10 cellular contexts compared by ENCODE assay signal in genomic region chr1:185017338-185017737, GRCh38. TPM values are rescaled to one million over a fixed set of nuclear protein-coding genes. Genes with fewer than 3 reads are reported as not detected.
DNase-seq lines count a peak whose midpoint lies in the region; ATAC-seq and TF ChIP-seq lines count a peak whose summit lies in the region.
"Had no signal": no experiment of that assay in that cellular context is flagged by ENCODE, and none has a peak within 500 bp of the region (broad histone marks: within the 10 kb centered on the region; RNA-seq: fewer than 3 reads in every experiment).

No MANE protein-coding gene starts in this region.

- H3K79me2 ChIP-seq in GM23248 (ENCODE audit: insufficient read depth) = no peaks in the 10 kb centered on the region
- H3K79me2 ChIP-seq in PC-3 (ENCODE audit: low read length) = no peaks in the 10 kb centered on the region

- H3K27me3 Mint-ChIP-seq in activated CD4-positive, alpha-beta memory T cell treated with anti-CD3 and anti-CD28 coated beads, Interleukin-2, amount 10 ng/mL, durations not matched to agents 7 days and 5 days = peaks cover 3% of the 10 kb centered on the region

- H3K36me3 Mint-ChIP-seq in activated CD4-positive, alpha-beta memory T cell treated with anti-CD3 and anti-CD28 coated beads, Interleukin-2, amount 10 ng/mL, durations not matched to agents 7 days and 5 days (ENCODE audit: low read depth) = no peaks in the 10 kb centered on the region

- no peaks in the 10 kb centered on the region for H4K20me1 ChIP-seq in GM23248 (ENCODE audit: insufficient read depth)
- no peaks in the 10 kb centered on the region for H4K20me1 ChIP-seq in PC-3 (ENCODE audit: low read length)

- H3K4me1 Mint-ChIP-seq in activated CD4-positive, alpha-beta memory T cell treated with anti-CD3 and anti-CD28 coated beads, Interleukin-2, amount 10 ng/mL, durations not matched to agents 7 days and 5 days = no peaks in the 10 kb centered on the region

- H3K27ac Mint-ChIP-seq in activated CD4-positive, alpha-beta memory T cell treated with anti-CD3 and anti-CD28 coated beads, Interleukin-2, amount 10 ng/mL, durations not matched to agents 7 days and 5 days = no peak overlapping the region
- H3K27ac Mint-ChIP-seq: activated T-helper 1 cell treated with anti-CD3 and anti-CD28 coated beads, Interleukin-12 subunit alpha, Interleukin-12 subunit beta, Interleukin-2, Interleukin-4 antibody, amounts not matched to agents 30 ng/mL and 10 ng/mL and 1 ng/mL, durations not matched to agents 14 hours and 24 hours and 36 hours had no signal

- no peaks in the 10 kb centered on the region for H3K27me3 ChIP-seq in GM23248 (replicated peaks; ENCODE audit: insufficient read depth)
- no peaks in the 10 kb centered on the region for H3K27me3 ChIP-seq in PC-3 (ENCODE audit: low read length)
- H3K27me3 ChIP-seq: stomach had no signal

- H3F3A ChIP-seq in GM23248 (ENCODE audit: insufficient read depth) (peaks cover 9% of the 10 kb centered on the region), PC-3 (ENCODE audit: low read length, unreplicated experiment) (no peaks in the 10 kb centered on the region)

- H3K4me3 ChIP-seq in GM23248 = no peak overlapping the region
- no peak overlapping the region for H3K4me3 ChIP-seq in PC-3 (ENCODE audit: low read length)
- no peak overlapping the region for H3K4me3 ChIP-seq in epithelial cell of esophagus (ENCODE audit: low read length)
- H3K4me3 ChIP-seq in skeletal muscle cell (ENCODE audit: low read depth, low read length) = no peak overlapping the region
- H3K4me3 ChIP-seq: stomach had no signal

- H3K4me2 ChIP-seq in GM23248 (ENCODE audit: unreplicated experiment) = peak overlapping the region; percentile 0
- peak overlapping the region; percentile 58 for H3K4me2 ChIP-seq in PC-3 (ENCODE audit: low read length)

- H3K9me3 Mint-ChIP-seq in activated CD4-positive, alpha-beta memory T cell treated with anti-CD3 and anti-CD28 coated beads, Interleukin-2, amount 10 ng/mL, durations not matched to agents 7 days and 5 days = no peaks in the 10 kb centered on the region
- H3K9me3 Mint-ChIP-seq: activated T-helper 1 cell treated with anti-CD3 and anti-CD28 coated beads, Interleukin-12 subunit alpha, Interleukin-12 subunit beta, Interleukin-2, Interleukin-4 antibody, amounts not matched to agents 30 ng/mL and 10 ng/mL and 1 ng/mL, durations not matched to agents 14 hours and 24 hours and 36 hours had no signal

- H3K9me2 ChIP-seq in GM23248 (ENCODE audit: insufficient read depth) = no peaks in the 10 kb centered on the region
- no peaks in the 10 kb centered on the region for H3K9me2 ChIP-seq in PC-3 (replicated peaks; ENCODE audit: low read length)

- H3K9me3 ChIP-seq in GM23248 (ENCODE audit: low read depth) (no peaks in the 10 kb centered on the region), PC-3 (ENCODE audit: low read length) (no peaks in the 10 kb centered on the region)
- H3K9me3 ChIP-seq: stomach had no signal

- H2AFZ ChIP-seq in GM23248 = no peak overlapping the region
- 0 out of 2 replicates have a peak overlapping the region, but pooled peaks have one; percentile 65 for H2AFZ ChIP-seq in PC-3 (ENCODE audit: low read length)

- WGBS in GM23248 (ENCODE audit: low coverage in 1 of 2, low lambda C conversion rate in 2 of 2, missing lambda C conversion rate in 2 of 2), 2 experiments = 48 to 50% methylated on average over 2 of the region's 2 CpGs

- no TSS peak for BruUV-seq in PC-3 (replicated peaks; lab: Mats Ljungman, UMichigan)

- H3K27ac ChIP-seq in GM23248 (peak overlapping the region; percentile 62), PC-3 (ENCODE audit: low read length) (peak overlapping the region; percentile 84)
- H3K27ac ChIP-seq: stomach had no signal

- DNase-seq in GM23248 (peak; percentile 92), PC-3 (peak; percentile 83), epithelial cell of esophagus (ENCODE audit: low read depth) (peak; percentile 95), skeletal muscle cell (ENCODE audit: low read depth) (peak; percentile 82), inferior parietal cortex (ENCODE audit: extremely low spot score) (no peak), mucosa of gallbladder (ENCODE audit: low spot score) (no peak)
- DNase-seq in effector CD4-positive, alpha-beta T cell = no peak
- DNase-seq in activated CD4-positive, alpha-beta memory T cell treated with anti-CD3 and anti-CD28 coated beads, Interleukin-2, amount 10 ng/mL, durations not matched to agents 7 days and 5 days = no peak
- DNase-seq: stomach had no signal

- peak; percentile 84 for ATAC-seq in PC-3

- intact Hi-C loops in PC-3 (cut with micrococcal nuclease) = no loop called here

- in situ Hi-C loops in GM23248 (cut with MboI) = no loop called here

- no peak for TF ChIP-seq CTCF in PC-3 (conservative IDR thresholded peaks at IDR 0.05; ENCODE audit: low read depth, low read length)
- no peak for TF ChIP-seq CTCF in epithelial cell of esophagus (IDR thresholded peaks at IDR 0.05; ENCODE audit: insufficient read depth, low read depth, low read length, missing control alignments)

- POLR2A ChIA-PET in PC-3 (lab: Charles Lee; ENCODE audit: unreplicated experiment) = no interaction called here
- POLR2A ChIA-PET in activated CD4-positive, alpha-beta memory T cell treated with anti-CD3 and anti-CD28 coated beads, Interleukin-2, amount 10 ng/mL, durations not matched to agents 7 days and 5 days (lab: Charles Lee) = no interaction called here

- H3K4me3 Mint-ChIP-seq in activated CD4-positive, alpha-beta memory T cell treated with anti-CD3 and anti-CD28 coated beads, Interleukin-2, amount 10 ng/mL, durations not matched to agents 7 days and 5 days = no peak overlapping the region
- H3K4me3 Mint-ChIP-seq: activated T-helper 1 cell treated with anti-CD3 and anti-CD28 coated beads, Interleukin-12 subunit alpha, Interleukin-12 subunit beta, Interleukin-2, Interleukin-4 antibody, amounts not matched to agents 30 ng/mL and 10 ng/mL and 1 ng/mL, durations not matched to agents 14 hours and 24 hours and 36 hours had no signal

- CTCF ChIA-PET in PC-3 (lab: Charles Lee) = no interaction called here
- CTCF ChIA-PET in activated CD4-positive, alpha-beta memory T cell treated with anti-CD3 and anti-CD28 coated beads, Interleukin-2, amount 10 ng/mL, durations not matched to agents 7 days and 5 days (lab: Charles Lee) = no interaction called here

- H3K4me1 ChIP-seq in GM23248 (ENCODE audit: insufficient read depth) = peaks cover 15% of the 10 kb centered on the region
- H3K4me1 ChIP-seq in PC-3 (ENCODE audit: insufficient read depth, low read length) = peaks cover 16% of the 10 kb centered on the region
- H3K4me1 ChIP-seq: stomach had no signal

- H3K9ac ChIP-seq in GM23248 (no peak overlapping the region), PC-3 (ENCODE audit: low read length) (no peak overlapping the region)

- H3K36me3 ChIP-seq in GM23248 (ENCODE audit: low read depth) (no peaks in the 10 kb centered on the region), PC-3 (ENCODE audit: low read depth, low read length) (no peaks in the 10 kb centered on the region)
- H3K36me3 ChIP-seq: stomach had no signal

RNA-seq across cellular contexts. Expression of gene RNF2, which starts 28.0 kb away (rescaled TPM):
- total RNA-seq in GM23248 (2014; rRNA removed; shearing (Covaris generic)) = 13.8 and 18.2 TPM in 2 replicates
- polyA plus RNA-seq in GM23248 (2016; fragmentation: Nextera tagmentation; extraction: Ambion mirVana) = 16.7 and 19.6 TPM in 2 replicates
- total RNA-seq in PC-3 (2014; rRNA removed) (9.8 and 13.6 TPM in 2 replicates), mucosa of gallbladder (15.7 TPM)
- total RNA-seq in activated CD4-positive, alpha-beta memory T cell treated with anti-CD3 and anti-CD28 coated beads, Interleukin-2, amount 10 ng/mL, durations not matched to agents 7 days and 5 days = 10 to 100 TPM; 19.7 to 20.0 TPM

RNA-seq across cellular contexts. Expression of gene NIBAN1, which starts 43.0 kb away (rescaled TPM):
- total RNA-seq in GM23248 (2014; rRNA removed; shearing (Covaris generic)) = 34.8 and 35.5 TPM in 2 replicates
- polyA plus RNA-seq in GM23248 (2016; fragmentation: Nextera tagmentation; extraction: Ambion mirVana) = 19.5 and 19.9 TPM in 2 replicates
- 6.9 and 8.2 TPM in 2 replicates for total RNA-seq in PC-3 (2014; rRNA removed)
- 10 to 100 TPM; 68.8 to 71.7 TPM for total RNA-seq in activated CD4-positive, alpha-beta memory T cell treated with anti-CD3 and anti-CD28 coated beads, Interleukin-2, amount 10 ng/mL, durations not matched to agents 7 days and 5 days
- total RNA-seq in mucosa of gallbladder = 129 TPM

Comparison
In these comparisons a context has a peak if more than half of its experiments do, and no peak if none do; other contexts are left out.
1. DNase-seq: peak in GM23248 (single experiment), PC-3 (single experiment), epithelial cell of esophagus (single experiment) and skeletal muscle cell (single experiment); none in inferior parietal cortex (single experiment), effector CD4-positive, alpha-beta T cell (single experiment), activated CD4-positive, alpha-beta memory T cell treated with anti-CD3 and anti-CD28 coated beads, Interleukin-2, amount 10 ng/mL, durations not matched to agents 7 days and 5 days (single experiment) and mucosa of gallbladder (single experiment).